Comparison of ENCODE assay signal across 8 cellular contexts in genomic region chr22:40654522-40655167, GRCh38. TPM values are rescaled to one million over a fixed set of nuclear protein-coding genes. Genes with fewer than 3 reads are reported as not detected.
A peak's percentile ranks its signal among the peaks of the same experiment; 100 is the strongest.
DNase-seq lines count a peak whose midpoint lies in the region; ATAC-seq, FAIRE-seq and TF ChIP-seq lines count a peak whose summit lies in the region.

No MANE protein-coding gene starts in this region.

- peaks cover 8% of the 10 kb centered on the region for H3K4me1 Mint-ChIP-seq in T-helper 17 cell

- H3K4me3 ChIP-seq in ACC112 (ENCODE audit: low read depth, low read length) (peak overlapping the region; percentile 25; the same call in 1 of the 2 replicates), LNCaP clone FGC (ENCODE audit: low read depth, low read length) (no peak overlapping the region), GM12878 (no peak overlapping the region), iPS-15b (ENCODE audit: low read depth, low read length) (no peak overlapping the region), stomach (no peak overlapping the region)

- RAD21 ChIA-PET in GM12878 (lab: Charles Lee; ENCODE audit: unreplicated experiment): interaction anchor here (1.2 kb wide), 1 partner anchor 8 kb away, joined by 4 read pairs; no protein-coding TSS in a partner anchor

- POLR2A ChIA-PET in GM12878 (lab: Charles Lee): no interaction called here

- H3K27me3 ChIP-seq in ACC112 (ENCODE audit: insufficient read depth, low read length) (no peaks in the 10 kb centered on the region), GM12878 (replicated peaks in 1 of 2; ENCODE audit: control insufficient read depth in 2 of 2, insufficient read depth in 2 of 2, low read length in 1 of 2) (no peaks in the 10 kb centered on the region), iPS-15b (ENCODE audit: control insufficient read depth, insufficient read depth, low read length) (no peaks in the 10 kb centered on the region), stomach (no peaks in the 10 kb centered on the region)

- no peak for ATAC-seq in GM12878
- ATAC-seq in T-helper 17 cell: no peak
- no peak for ATAC-seq in HG03442 (IDR thresholded peaks at IDR 0.05; ENCODE audit: unreplicated experiment)

- intact Hi-C loops in GM12878 (cut with micrococcal nuclease; ENCODE audit: unreplicated experiment) (no loop called here), stomach (cut with DNase I; ENCODE audit: low total_unique reads) (no loop called here)

- TF ChIP-seq POLR2A in GM12878 (IDR thresholded peaks at IDR 0.05; ENCODE audit: low read depth, low read length) (no peak), stomach (IDR thresholded peaks at IDR 0.05) (no peak)

- DNase-seq in LNCaP clone FGC (ENCODE audit: low read depth) (no peak), GM12878 (ENCODE audit: low read depth, low spot score) (no peak), stomach (peak; percentile 64), T-helper 17 cell (no peak)
- no peak for DNase-seq in stimulated activated naive CD4-positive, alpha-beta T cell treated with Interleukin-2 at 50 U/mL for 16 hours (lab: John Stamatoyannopoulos, UW)

- no peaks in the 10 kb centered on the region for H4K20me1 ChIP-seq in GM12878 (ENCODE audit: control insufficient read depth, insufficient read depth)

- peak overlapping the region; percentile 68 for H3K27ac ChIP-seq in ACC112 (ENCODE audit: low read depth, low read length)
- no peak overlapping the region for H3K27ac ChIP-seq in GM12878 (ENCODE audit: control insufficient read depth, insufficient read depth)
- peak overlapping the region; percentile 49 to 99 (median 98) for H3K27ac ChIP-seq in stomach

- H3K4me3 Mint-ChIP-seq in T-helper 17 cell: no peak overlapping the region

- TF ChIP-seq CTCF in LNCaP clone FGC (IDR thresholded peaks at IDR 0.05; ENCODE audit: control insufficient read depth, extremely low read depth, insufficient read depth) (peak; percentile 41), GM12878 (IDR thresholded peaks at IDR 0.05 in 2 of 3, conservative IDR thresholded peaks at IDR 0.05 in 1 of 3; ENCODE audit: control insufficient read depth in 2 of 3, extremely low read depth in 1 of 3, insufficient read depth in 1 of 3, low read depth in 3 of 3, low read length in 3 of 3) (no peak; a peak in 1 of 6 replicates), stomach (IDR thresholded peaks at IDR 0.05) (peak in 3 of 7 experiments; percentile 7 to 20 (median 8))

- in situ Hi-C loops in GM12878 (cut with MboI): no loop called here

- no peak overlapping the region for H3K9ac ChIP-seq in GM12878 (ENCODE audit: control insufficient read depth, insufficient read depth, low read length)
- peak overlapping the region; percentile 1 for H3K9ac ChIP-seq in iPS-15b (ENCODE audit: low read depth, low read length)

- H3K36me3 ChIP-seq in ACC112 (ENCODE audit: insufficient read depth, low read length): no peaks in the 10 kb centered on the region
- no peaks in the 10 kb centered on the region for H3K36me3 ChIP-seq in GM12878 (ENCODE audit: control insufficient read depth in 2 of 2, insufficient read depth in 2 of 2, low read length in 1 of 2)
- no peaks in the 10 kb centered on the region for H3K36me3 ChIP-seq in iPS-15b (ENCODE audit: control insufficient read depth, insufficient read depth, low read length)
- H3K36me3 ChIP-seq in stomach: no peaks in the 10 kb centered on the region

- no peak overlapping the region for H3K27ac Mint-ChIP-seq in T-helper 17 cell

- WGBS in GM12878 (ENCODE audit: insufficient coverage, insufficient replicate concordance, low lambda C conversion rate, missing lambda C conversion rate): 81% methylated on average over 11 of the region's 11 CpGs
- WGBS in stomach, 5 donors: 20 to 32% (median 27%) methylated on average over 11 of the region's 11 CpGs

- H3K9me3 ChIP-seq in GM12878 (replicated peaks; ENCODE audit: control insufficient read depth, insufficient read depth, low read length) (no peaks in the 10 kb centered on the region), iPS-15b (ENCODE audit: control insufficient read depth, insufficient read depth, low read length) (no peaks in the 10 kb centered on the region), stomach (no peaks in the 10 kb centered on the region), T-helper 17 cell (ENCODE audit: control insufficient read depth, low read length, poor library complexity, severe bottlenecking) (no peaks in the 10 kb centered on the region)

- BruUV-seq in GM12878 (replicated peaks; lab: Mats Ljungman, UMichigan): no TSS peak

- TF ChIP-seq EP300 in GM12878 (IDR thresholded peaks at IDR 0.05; ENCODE audit: borderline replicate concordance in 1 of 2, control insufficient read depth in 1 of 2, low read depth in 2 of 2, low read length in 2 of 2) (no peak), stomach (IDR thresholded peaks at IDR 0.05) (no peak)

- H3K27me3 Mint-ChIP-seq in T-helper 17 cell: no peaks in the 10 kb centered on the region

- H3K79me2 ChIP-seq in ACC112 (ENCODE audit: control insufficient read depth, insufficient read depth, low read length, unreplicated experiment) (no peaks in the 10 kb centered on the region), GM12878 (ENCODE audit: control insufficient read depth, insufficient read depth, low read length) (no peaks in the 10 kb centered on the region)

- CTCF ChIA-PET in GM12878 (lab: Yijun Ruan, JAX): interaction anchor here (1.5 to 3.9 kb wide), 2 partner anchors 218 to 245 kb away, joined by 5 to 12 read pairs; no protein-coding TSS in a partner anchor

- 0 out of 2 replicates have a peak, but pooled peaks have one; percentile 14 for TF ChIP-seq RAD21 in GM12878 (IDR thresholded peaks at IDR 0.05; ENCODE audit: insufficient read depth, low read depth, low read length)

- H3K4me2 ChIP-seq in GM12878 (ENCODE audit: control insufficient read depth, insufficient read depth): no peak overlapping the region

- H3K4me1 ChIP-seq in ACC112 (ENCODE audit: control insufficient read depth, insufficient read depth, low read length, unreplicated experiment): peaks cover 24% of the 10 kb centered on the region
- H3K4me1 ChIP-seq in GM12878 (ENCODE audit: control insufficient read depth, insufficient read depth, low read length): no peaks in the 10 kb centered on the region
- peaks cover 3% of the 10 kb centered on the region for H3K4me1 ChIP-seq in iPS-15b (ENCODE audit: control insufficient read depth, insufficient read depth, low read length)
- peaks cover 17 to 40% (median 38%) of the 10 kb centered on the region in 4 donors for H3K4me1 ChIP-seq in stomach

- no peak for FAIRE-seq in GM12878 (lab: Jason Lieb, UNC)

- H2AFZ ChIP-seq in ACC112 (ENCODE audit: low read length, unreplicated experiment): peak overlapping the region; percentile 81
- no peak overlapping the region for H2AFZ ChIP-seq in GM12878 (ENCODE audit: control insufficient read depth, low read depth, low read length)

- H3K36me3 Mint-ChIP-seq in T-helper 17 cell (ENCODE audit: low read depth): no peaks in the 10 kb centered on the region

- SMC1A ChIA-PET in GM12878 (lab: Charles Lee; ENCODE audit: uncharacterized antibody, unreplicated experiment): interaction anchor here (1.5 to 2.3 kb wide), 3 partner anchors 9 to 244 kb away, joined by 3 to 8 read pairs (median 5); no protein-coding TSS in a partner anchor

RNA-seq across cellular contexts. Expression of gene MRTFA, which starts 18.1 kb away (rescaled TPM):
- total RNA-seq in GM12878 (2013; cell fraction: nucleolus; rRNA removed): 133 and 151 TPM in 2 replicates
- total RNA-seq in GM12878 (2014; rRNA removed): 27.2 and 27.5 TPM in 2 replicates
- total RNA-seq in GM12878 (2014; rRNA removed; fragmentation: Illumina TruSeq; extraction: Trizol): 9.5 and 11.3 TPM in 2 replicates
- 58.6 and 63.9 TPM in 2 replicates for total RNA-seq in GM12878 (2021)
- 14.4 TPM for polyA plus RNA-seq in GM12878 (2011; ENCODE audit: low read depth)
- polyA plus RNA-seq in GM12878 (2011; rRNA removed): 4.1 and 4.3 TPM in 2 replicates
- 5.8 and 7.9 TPM in 2 replicates for polyA plus RNA-seq in GM12878 (2011; cell fraction: cytosol; rRNA removed)
- 16.2 and 28.6 TPM in 2 replicates for polyA plus RNA-seq in GM12878 (2011; cell fraction: nucleus; rRNA removed)
- polyA plus RNA-seq in GM12878 (2012): 27.0 and 29.9 TPM in 2 replicates
- 14.1 and 17.0 TPM in 2 replicates for polyA plus RNA-seq in GM12878 (2014; fragmentation: Illumina TruSeq; extraction: Trizol)
- polyA plus RNA-seq in GM12878 (2014; fragmentation: Nextera tagmentation; extraction: Ambion mirVana): 1 to 10 TPM; 2.0 to 2.6 TPM
- 18.9 and 25.9 TPM in 2 replicates for polyA plus RNA-seq in GM12878 (2014; rRNA removed)
- 10 to 100 TPM; 29.1 to 29.6 TPM for polyA plus RNA-seq in GM12878 (2016; fragmentation: Nextera tagmentation; extraction: Ambion mirVana)
- 23.8 and 24.5 TPM in 2 replicates for polyA minus RNA-seq in GM12878 (2011; rRNA and poly(A)+ RNA removed)
- 10.1 and 11.6 TPM in 2 replicates for polyA minus RNA-seq in GM12878 (2011; cell fraction: cytosol; rRNA and poly(A)+ RNA removed)
- polyA minus RNA-seq in GM12878 (2011; cell fraction: nucleus; rRNA and poly(A)+ RNA removed): 25.5 and 49.7 TPM in 2 replicates
- 100 to 1,000 TPM in 2 of 5 donors, 10 to 100 TPM in 3; 40.4 to 706 (median 99.8) TPM for total RNA-seq in stomach
- 10 to 100 TPM; 11.1 to 20.2 (median 14.7) TPM for polyA plus RNA-seq in stomach
- total RNA-seq in T-helper 17 cell: 10 to 100 TPM; 70.1 to 71.5 TPM

RNA-seq across cellular contexts. Expression of gene MCHR1, which starts 24.6 kb away (rescaled TPM):
- total RNA-seq in GM12878 (2013; cell fraction: nucleolus; rRNA removed): not detected in 2 replicates
- total RNA-seq in GM12878 (2014; rRNA removed) (not detected in 2 replicates), GM12878 (2014; rRNA removed; fragmentation: Illumina TruSeq; extraction: Trizol) (not detected in 2 replicates), GM12878 (2021) (not detected in 2 replicates), stomach (not detected), T-helper 17 cell (not detected)
- polyA plus RNA-seq in GM12878 (2011; ENCODE audit: low read depth): not detected
- polyA plus RNA-seq in GM12878 (2011; rRNA removed) (not detected in 2 replicates), GM12878 (2014; fragmentation: Illumina TruSeq; extraction: Trizol) (not detected in 2 replicates), GM12878 (2014; fragmentation: Nextera tagmentation; extraction: Ambion mirVana) (not detected), GM12878 (2014; rRNA removed) (not detected in 2 replicates), GM12878 (2016; fragmentation: Nextera tagmentation; extraction: Ambion mirVana) (not detected), stomach (under 1 TPM in 2 of 3 donors, not detected in 1; 0.08 to 0.25 TPM)
- 0.07 and 0.13 TPM in 2 replicates for polyA plus RNA-seq in GM12878 (2011; cell fraction: cytosol; rRNA removed)
- not detected in 2 replicates for polyA plus RNA-seq in GM12878 (2011; cell fraction: nucleus; rRNA removed)
- not detected in 2 replicates for polyA plus RNA-seq in GM12878 (2012)
- 0.80 TPM in 1 of 2 replicates, not detected in the other for polyA minus RNA-seq in GM12878 (2011; rRNA and poly(A)+ RNA removed)
- not detected in 2 replicates for polyA minus RNA-seq in GM12878 (2011; cell fraction: cytosol; rRNA and poly(A)+ RNA removed)
- polyA minus RNA-seq in GM12878 (2011; cell fraction: nucleus; rRNA and poly(A)+ RNA removed): not detected in 2 replicates
